ENCODE assay signal across 18 cellular contexts in genomic region chr10:8074881-8075280, GRCh38. TPM values are rescaled to one million over a fixed set of nuclear protein-coding genes. Genes with fewer than 3 reads are reported as not detected.
A peak's percentile ranks its signal among the peaks of the same experiment; 100 is the strongest.
DNase-seq lines count a peak whose midpoint lies in the region; ATAC-seq, FAIRE-seq and TF ChIP-seq lines count a peak whose summit lies in the region.
"Had no signal": no experiment of that assay in that cellular context is flagged by ENCODE, and none has a peak within 500 bp of the region (broad histone marks: within the 10 kb centered on the region; RNA-seq: fewer than 3 reads in every experiment).

No MANE protein-coding gene starts in this region.

- H3K23ac ChIP-seq in H1 (ENCODE audit: insufficient read length): no peak overlapping the region

- H4K8ac ChIP-seq in H1 (ENCODE audit: extremely low read depth, insufficient read depth, low read length): no peak overlapping the region

- no peaks in the 10 kb centered on the region for H3K36me3 ChIP-seq in H1 (ENCODE audit: control insufficient read depth in 2 of 4, insufficient read depth in 4 of 4, low read length in 3 of 4)
- H3K36me3 ChIP-seq in sigmoid colon: no peaks in the 10 kb centered on the region

- H3K23me2 ChIP-seq in H1 (ENCODE audit: low read depth, low read length): no peaks in the 10 kb centered on the region

- H3K27me3 Mint-ChIP-seq in activated CD4-positive, alpha-beta T cell treated with anti-CD3 and anti-CD28 coated beads, Interleukin-2, amount 10 ng/mL, durations not matched to agents 24 days and 14 days: no peaks in the 10 kb centered on the region
- H3K27me3 Mint-ChIP-seq in activated CD4-positive, alpha-beta T cell treated with anti-CD3 and anti-CD28 coated beads, Interleukin-2, amount 10 ng/mL, durations not matched to agents 7 days and 5 days: no peaks in the 10 kb centered on the region

- TF ChIP-seq EP300 in H1 (IDR thresholded peaks at IDR 0.05; ENCODE audit: borderline replicate concordance in 1 of 2, low read depth in 2 of 2, low read length in 2 of 2): no peak
- TF ChIP-seq EP300 in sigmoid colon (IDR thresholded peaks at IDR 0.05): no peak

- CTCF ChIA-PET in activated CD4-positive, alpha-beta T cell treated with anti-CD3 and anti-CD28 coated beads, Interleukin-2, amount 10 ng/mL, durations not matched to agents 7 days and 5 days (lab: Charles Lee): interaction anchor here (1.1 to 2.3 kb wide), 3 partner anchors 10 to 14 kb away, joined by 3 to 9 read pairs (median 3); no protein-coding TSS in a partner anchor
- CTCF ChIA-PET in H1 (lab: Charles Lee; ENCODE audit: partially characterized antibody): interaction anchor here (0.8 to 1.6 kb wide), 2 partner anchors 12 to 16 kb away, joined by 3 to 5 read pairs; no protein-coding TSS in a partner anchor

- H4K20me1 ChIP-seq in H1 (replicated peaks in 1 of 2; ENCODE audit: control insufficient read depth in 1 of 2, insufficient read depth in 2 of 2, low read length in 2 of 2): no peaks in the 10 kb centered on the region

- H3K4me2 ChIP-seq in H1 (ENCODE audit: insufficient read depth in 1 of 2, low read depth in 2 of 2, low read length in 2 of 2): peak overlapping the region; percentile 48 to 62; a peak in 1 of 4 replicates

- H2BK12ac ChIP-seq in H1 (ENCODE audit: low read depth, low read length): no peak overlapping the region

- TF ChIP-seq POLR2A in H1 (IDR thresholded peaks at IDR 0.05; ENCODE audit: control extremely low read depth in 1 of 2, low read depth in 2 of 2, low read length in 2 of 2) (no peak), sigmoid colon (IDR thresholded peaks at IDR 0.05) (no peak), GM18505 (IDR thresholded peaks at IDR 0.05; ENCODE audit: borderline replicate concordance, extremely low read depth, insufficient read depth, insufficient read length) (no peak)

- H3K79me2 ChIP-seq in H1 (ENCODE audit: control insufficient read depth in 1 of 2, insufficient read depth in 2 of 2, low read length in 2 of 2): no peaks in the 10 kb centered on the region

- H3K9me3 ChIP-seq in H1 (ENCODE audit: insufficient read depth in 2 of 2, low read depth in 1 of 2, low read length in 1 of 2): no peaks in the 10 kb centered on the region
- H3K9me3 ChIP-seq in sigmoid colon: no peaks in the 10 kb centered on the region

- H3K79me1 ChIP-seq in H1 (ENCODE audit: low read depth, low read length): no peaks in the 10 kb centered on the region

- H2BK5ac ChIP-seq in H1 (ENCODE audit: low read depth, low read length): no peak overlapping the region

- FAIRE-seq in H1 (lab: Jason Lieb, UNC): no peak
- FAIRE-seq: A204.1, HTR-8/SVneo had no signal

- no peak overlapping the region for H2BK120ac ChIP-seq in H1 (replicated peaks; ENCODE audit: low read depth, low read length)

- no peak overlapping the region for H2BK15ac ChIP-seq in H1 (ENCODE audit: low read length)

- DNase-seq in activated CD4-positive, alpha-beta T cell treated with anti-CD3 and anti-CD28 coated beads, Interleukin-2, amount 10 ng/mL, durations not matched to agents 24 days and 14 days: no peak
- DNase-seq in activated CD4-positive, alpha-beta T cell treated with anti-CD3 and anti-CD28 coated beads, Interleukin-2, amount 10 ng/mL, durations not matched to agents 7 days and 5 days: no peak
- peak; percentile 33 for DNase-seq in SK-N-DZ (ENCODE audit: low spot score)
- no peak for DNase-seq in H1 (ENCODE audit: low read depth in 1 of 2, low spot score in 2 of 2)
- DNase-seq in sigmoid colon: peak; percentile 35
- DNase-seq in globus pallidus (ENCODE audit: low spot score): no peak
- DNase-seq: C1 segment of cervical spinal cord, DMS53, KBM-7, NCI-H1048, NCI-H1694, NCI-H774, Right ventricle myocardium superior had no signal

- H2BK20ac ChIP-seq in H1 (ENCODE audit: low read length): no peak overlapping the region

- no peak overlapping the region for H3K4me3 Mint-ChIP-seq in activated CD4-positive, alpha-beta T cell treated with anti-CD3 and anti-CD28 coated beads, Interleukin-2, amount 10 ng/mL, durations not matched to agents 24 days and 14 days
- H3K4me3 Mint-ChIP-seq in activated CD4-positive, alpha-beta T cell treated with anti-CD3 and anti-CD28 coated beads, Interleukin-2, amount 10 ng/mL, durations not matched to agents 7 days and 5 days: no peak overlapping the region

- H4K5ac ChIP-seq in H1 (ENCODE audit: insufficient read length, low read depth, low read length): no peak overlapping the region

- no peak overlapping the region for H2AK5ac ChIP-seq in H1 (ENCODE audit: low read depth, low read length)

- no peak overlapping the region for H3K4ac ChIP-seq in H1 (replicated peaks; ENCODE audit: insufficient read length, low read depth, low read length)

- no peak overlapping the region; the same call in 1 of the 2 replicates for H2AFZ ChIP-seq in H1 (ENCODE audit: low read length)

- no peak for ATAC-seq in GM18505 (IDR thresholded peaks at IDR 0.05; ENCODE audit: unreplicated experiment)
- no peak for ATAC-seq in activated CD4-positive, CD25-positive, alpha-beta regulatory T cell treated with anti-CD3 and anti-CD28 coated beads, Interleukin-2, amount 50 U/mL, for 24 hours
- ATAC-seq: Panc1 had no signal

- H3K56ac ChIP-seq in H1 (replicated peaks; ENCODE audit: insufficient read length, low read depth, low read length): no peak overlapping the region

- 74% methylated on average over 14 of the region's 14 CpGs; no CpG with 5 or more reads in 1 of the 2 experiments for WGBS in H1 (ENCODE audit: extremely low coverage in 1 of 2, insufficient coverage in 1 of 2, insufficient read length in 1 of 2, insufficient replicate concordance in 2 of 2, low coverage in 1 of 2, low lambda C conversion rate in 2 of 2, missing lambda C conversion rate in 1 of 2), 2 experiments
- WGBS in sigmoid colon, 2 donors: 89 to 90% methylated on average over 14 of the region's 14 CpGs

- POLR2A ChIA-PET in activated CD4-positive, alpha-beta T cell treated with anti-CD3 and anti-CD28 coated beads, Interleukin-2, amount 10 ng/mL, durations not matched to agents 7 days and 5 days (lab: Charles Lee): no interaction called here
- POLR2A ChIA-PET in H1 (lab: Charles Lee; ENCODE audit: partially characterized antibody): interaction anchor here (0.7 to 0.8 kb wide), 2 partner anchors 8 to 28 kb away, joined by 3 read pairs; no protein-coding TSS in a partner anchor

- intact Hi-C loops in activated CD4-positive, alpha-beta T cell treated with anti-CD3 and anti-CD28 coated beads, Interleukin-2, amount 10 ng/mL, durations not matched to agents 24 days and 14 days (cut with micrococcal nuclease): no loop called here
- intact Hi-C loops in sigmoid colon (cut with DNase I): no loop called here

- H3K4me1 Mint-ChIP-seq in activated CD4-positive, alpha-beta T cell treated with anti-CD3 and anti-CD28 coated beads, Interleukin-2, amount 10 ng/mL, durations not matched to agents 24 days and 14 days: peaks cover 42% of the 10 kb centered on the region
- peaks cover 42% of the 10 kb centered on the region for H3K4me1 Mint-ChIP-seq in activated CD4-positive, alpha-beta T cell treated with anti-CD3 and anti-CD28 coated beads, Interleukin-2, amount 10 ng/mL, durations not matched to agents 7 days and 5 days

- H3K27me3 ChIP-seq in H1 (replicated peaks in 1 of 4; ENCODE audit: control insufficient read depth in 3 of 4, extremely low read depth in 1 of 4, insufficient read depth in 3 of 4, low read length in 3 of 4) (no peaks in the 10 kb centered on the region), sigmoid colon (peaks cover 0 to 14% (median 0%) of the 10 kb centered on the region in 3 donors)

- H3K4me1 ChIP-seq in H1 (replicated peaks in 1 of 4; ENCODE audit: control insufficient read depth in 3 of 4, insufficient read depth in 4 of 4, low read length in 3 of 4): peaks cover 0 to 4% (median 3%) of the 10 kb centered on the region in 4 experiments
- H3K4me1 ChIP-seq in sigmoid colon: no peaks in the 10 kb centered on the region

- no peak for TF ChIP-seq RAD21 in H1 (IDR thresholded peaks at IDR 0.05 in 1 of 2, conservative IDR thresholded peaks at IDR 0.05 in 1 of 2; ENCODE audit: low read depth in 2 of 2, low read length in 2 of 2)

- H3K36me3 Mint-ChIP-seq in activated CD4-positive, alpha-beta T cell treated with anti-CD3 and anti-CD28 coated beads, Interleukin-2, amount 10 ng/mL, durations not matched to agents 24 days and 14 days (ENCODE audit: low read depth): peaks cover 64% of the 10 kb centered on the region
- peaks cover 63% of the 10 kb centered on the region for H3K36me3 Mint-ChIP-seq in activated CD4-positive, alpha-beta T cell treated with anti-CD3 and anti-CD28 coated beads, Interleukin-2, amount 10 ng/mL, durations not matched to agents 7 days and 5 days (ENCODE audit: low read depth)

- no peak overlapping the region for H3K9ac ChIP-seq in H1 (replicated peaks in 1 of 4; ENCODE audit: extremely low read depth in 1 of 4, low read depth in 3 of 4, low read length in 3 of 4)

- H3K9me3 Mint-ChIP-seq in activated CD4-positive, alpha-beta T cell treated with anti-CD3 and anti-CD28 coated beads, Interleukin-2, amount 10 ng/mL, durations not matched to agents 24 days and 14 days: no peaks in the 10 kb centered on the region
- H3K9me3 Mint-ChIP-seq in activated CD4-positive, alpha-beta T cell treated with anti-CD3 and anti-CD28 coated beads, Interleukin-2, amount 10 ng/mL, durations not matched to agents 7 days and 5 days: no peaks in the 10 kb centered on the region

- H3K14ac ChIP-seq in H1 (ENCODE audit: insufficient read length): no peak overlapping the region

- TF ChIP-seq CTCF in H1 (IDR thresholded peaks at IDR 0.05; ENCODE audit: control extremely low read depth in 1 of 3, insufficient read depth in 1 of 3, low read depth in 1 of 3, low read length in 3 of 3) (no peak), sigmoid colon (IDR thresholded peaks at IDR 0.05) (no peak)

- H3K4me3 ChIP-seq in H1 (ENCODE audit: extremely low read depth in 1 of 4, insufficient read depth in 2 of 4, low read depth in 3 of 4, low read length in 4 of 4) (no peak overlapping the region), sigmoid colon (no peak overlapping the region)

- no peak overlapping the region for H4K91ac ChIP-seq in H1 (replicated peaks; ENCODE audit: insufficient read length, low read length)

- H3K27ac ChIP-seq in H1 (ENCODE audit: low read depth, low read length) (no peak overlapping the region), sigmoid colon (no peak overlapping the region)

- no peak overlapping the region for H3K18ac ChIP-seq in H1 (ENCODE audit: extremely low read depth, low read length)

- H3K27ac Mint-ChIP-seq in activated CD4-positive, alpha-beta T cell treated with anti-CD3 and anti-CD28 coated beads, Interleukin-2, amount 10 ng/mL, durations not matched to agents 24 days and 14 days: peak overlapping the region; percentile 66
- no peak overlapping the region for H3K27ac Mint-ChIP-seq in activated CD4-positive, alpha-beta T cell treated with anti-CD3 and anti-CD28 coated beads, Interleukin-2, amount 10 ng/mL, durations not matched to agents 7 days and 5 days

RNA-seq across cellular contexts. Expression of gene GATA3, which starts 20.4 kb away (rescaled TPM):
- total RNA-seq in activated CD4-positive, alpha-beta T cell treated with anti-CD3 and anti-CD28 coated beads, Interleukin-2, amount 10 ng/mL, durations not matched to agents 24 days and 14 days: 79.7 and 81.0 TPM in 2 replicates
- 10 to 100 TPM; 48.1 to 52.0 TPM for total RNA-seq in activated CD4-positive, alpha-beta T cell treated with anti-CD3 and anti-CD28 coated beads, Interleukin-2, amount 10 ng/mL, durations not matched to agents 7 days and 5 days
- 61.7 and 63.5 TPM in 2 replicates for polyA plus RNA-seq in SK-N-DZ (2014; cell fraction: cytosol; rRNA removed)
- polyA plus RNA-seq in SK-N-DZ (2014; cell fraction: nucleus; rRNA removed): 52.1 and 84.8 TPM in 2 replicates
- 0.43 and 0.80 TPM in 2 replicates for total RNA-seq in H1 (2021; fragmentation: NEBNext Ultra II Directional; extraction: Animal tissue kit (Norgen Biotek cat#: 25700))
- polyA plus RNA-seq in H1 (2011; rRNA removed) (0.02 and 0.11 TPM in 2 replicates), sigmoid colon (1 to 10 TPM in 2 of 3 donors, not detected in 1; 1.2 to 2.1 TPM)
- polyA plus RNA-seq in H1 (2011; cell fraction: cytosol; rRNA removed): 0.06 TPM
- 0.04 TPM for polyA plus RNA-seq in H1 (2011; cell fraction: nucleus; rRNA removed)
- polyA plus RNA-seq in H1 (2012, experiment 1 of 2): 0.13 to 0.23 TPM (median 0.18 TPM) in 3 of 4 replicates, not detected in the other
- polyA plus RNA-seq in H1 (2012, experiment 2 of 2): 0.21 TPM
- 0.30 TPM for polyA plus RNA-seq in H1 (2013, experiment 1 of 2)
- polyA plus RNA-seq in H1 (2013, experiment 2 of 2): 0.29 TPM
- not detected in 2 replicates for polyA minus RNA-seq in H1 (2011; rRNA and poly(A)+ RNA removed)
- polyA minus RNA-seq in H1 (2011; cell fraction: cytosol; rRNA and poly(A)+ RNA removed): not detected
- not detected for polyA minus RNA-seq in H1 (2011; cell fraction: nucleus; rRNA and poly(A)+ RNA removed)
- not detected for total RNA-seq in sigmoid colon

Comparison
In these comparisons a context has a peak if more than half of its experiments do, and no peak if none do; other contexts are left out.
1. DNase-seq: peak in SK-N-DZ (single experiment) and sigmoid colon (single experiment); none in activated CD4-positive, alpha-beta T cell treated with anti-CD3 and anti-CD28 coated beads, Interleukin-2, amount 10 ng/mL, durations not matched to agents 24 days and 14 days (single experiment), activated CD4-positive, alpha-beta T cell treated with anti-CD3 and anti-CD28 coated beads, Interleukin-2, amount 10 ng/mL, durations not matched to agents 7 days and 5 days (single experiment), H1 (0 of 2) and globus pallidus (single experiment).
2. RNA of gene GATA3, which starts 20.4 kb away (total RNA-seq): 79.7 to 81.0 TPM in activated CD4-positive, alpha-beta T cell treated with anti-CD3 and anti-CD28 coated beads, Interleukin-2, amount 10 ng/mL, durations not matched to agents 24 days and 14 days and 48.1 to 52.0 TPM in activated CD4-positive, alpha-beta T cell treated with anti-CD3 and anti-CD28 coated beads, Interleukin-2, amount 10 ng/mL, durations not matched to agents 7 days and 5 days; 0.43 to 0.80 TPM in H1 and not detected in sigmoid colon; every median in the first group is over 10 times any median in the second.